ENCODE assay signal across 28 cellular contexts in genomic region chr21:29513535-29513934, GRCh38.
"Had no signal": no experiment of that assay in that cellular context is flagged by ENCODE, and none has a peak within 500 bp of the region (broad histone marks: within the 10 kb centered on the region; RNA-seq: fewer than 3 reads in every experiment).

No MANE protein-coding gene starts in this region.

- FAIRE-seq: colon, endometrium, endothelial cell of umbilical vein, frontal cortex had no signal

- DNase-seq: colonic mucosa; cortex of kidney; dermis blood vessel endothelial cell; dorsolateral prefrontal cortex; effector CD4-positive, alpha-beta T cell; effector CD8-positive, alpha-beta T cell; effector memory CD4-positive, alpha-beta T cell; endodermal cell; erythroblast; esophagus squamous epithelium; foreskin fibroblast; foreskin keratinocyte; foreskin melanocyte; gastrocnemius medialis; glutamatergic neuron; head of caudate nucleus; heart left ventricle; heart right ventricle had no signal

- H3K4me3 Mint-ChIP-seq: dendritic cell treated with granulocyte-macrophage colony-stimulating factor and Interleukin-4, amounts not matched to agents 40 ng/mL and 50 ng/mL, for 4 days; endodermal cell had no signal

- H3K4me1 ChIP-seq: colonic mucosa, esophagus muscularis mucosa, esophagus squamous epithelium, foreskin keratinocyte, gastrocnemius medialis, gastroesophageal sphincter, heart left ventricle, heart right ventricle had no signal

- H3K9me3 ChIP-seq: colonic mucosa had no signal

- H3K27me3 Mint-ChIP-seq: dendritic cell treated with granulocyte-macrophage colony-stimulating factor and Interleukin-4, amounts not matched to agents 40 ng/mL and 50 ng/mL, for 4 days had no signal

- H3K36me3 ChIP-seq: colonic mucosa, esophagus muscularis mucosa, esophagus squamous epithelium, gastrocnemius medialis, gastroesophageal sphincter, heart left ventricle had no signal

- ATAC-seq: esophagus mucosa, foreskin keratinocyte, gastrocnemius medialis, gastroesophageal sphincter, heart left ventricle, heart right ventricle had no signal

- H3K27ac ChIP-seq: colonic mucosa, coronary artery, dorsolateral prefrontal cortex, epithelial cell of prostate, esophagus muscularis mucosa, esophagus squamous epithelium, foreskin keratinocyte, gastrocnemius medialis, gastroesophageal sphincter, heart left ventricle, heart right ventricle had no signal

- H3K4me3 ChIP-seq: colonic mucosa, coronary artery, dorsolateral prefrontal cortex, esophagus muscularis mucosa, esophagus squamous epithelium, gastrocnemius medialis, gastroesophageal sphincter, heart left ventricle, heart right ventricle had no signal

- H3K4me1 Mint-ChIP-seq: endodermal cell had no signal

- H3K27ac Mint-ChIP-seq: dendritic cell treated with granulocyte-macrophage colony-stimulating factor and Interleukin-4, amounts not matched to agents 40 ng/mL and 50 ng/mL, for 4 days; endodermal cell had no signal

- H3K27me3 ChIP-seq: colonic mucosa, dorsolateral prefrontal cortex, esophagus muscularis mucosa, esophagus squamous epithelium, foreskin keratinocyte, gastrocnemius medialis, gastroesophageal sphincter, heart left ventricle, heart right ventricle had no signal
